8 cellular contexts compared by ENCODE assay signal in the genomic region with DNA sequence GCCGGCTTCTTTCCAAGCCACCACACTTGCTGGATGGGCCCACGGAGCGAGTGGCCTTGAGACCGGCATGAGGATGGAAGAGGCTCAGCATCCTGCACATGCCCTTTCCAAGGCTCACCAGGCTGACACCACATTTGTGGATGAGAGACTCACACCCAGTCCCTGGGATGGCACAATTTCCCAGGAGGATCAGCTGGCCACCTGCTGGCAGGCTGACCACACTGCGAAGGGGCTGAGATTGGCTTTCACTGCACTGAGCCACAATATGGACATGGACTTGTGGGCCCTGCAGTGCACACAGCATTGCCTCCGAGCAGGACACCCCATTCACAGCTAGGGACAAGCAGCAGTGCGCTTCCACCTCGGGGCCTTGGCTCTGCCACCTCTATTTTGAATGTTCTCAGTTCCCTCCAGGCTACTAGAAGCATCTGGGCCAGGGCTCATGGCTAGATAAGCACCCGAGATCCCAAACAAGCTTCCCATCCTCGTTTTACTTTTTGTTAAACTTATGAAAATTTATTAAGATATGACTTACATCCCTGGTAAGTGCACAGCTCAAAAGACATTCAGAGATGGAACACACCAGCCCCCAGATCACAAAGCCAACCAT. TPM values are rescaled to one million over a fixed set of nuclear protein-coding genes. Genes with fewer than 3 reads are reported as not detected.
DNase-seq lines count a peak whose midpoint lies in the region; ATAC-seq and TF ChIP-seq lines count a peak whose summit lies in the region.

No MANE protein-coding gene starts in this region.

- H3K27me3 Mint-ChIP-seq in activated CD4-positive, alpha-beta T cell treated with anti-CD3 and anti-CD28 coated beads for 36 hours: no peaks in the 10 kb centered on the region

- POLR2A ChIA-PET in activated CD4-positive, alpha-beta T cell treated with anti-CD3 and anti-CD28 coated beads for 36 hours (lab: Charles Lee): no interaction called here

- peak; percentile 44 for ATAC-seq in activated CD4-positive, alpha-beta T cell treated with anti-CD3 and anti-CD28 coated beads for 36 hours
- ATAC-seq in GM18907 (IDR thresholded peaks at IDR 0.05; ENCODE audit: unreplicated experiment): no peak
- no peak for ATAC-seq in stimulated activated naive CD8-positive, alpha-beta T cell treated with anti-CD3 and anti-CD28 coated beads, Interleukin-15, Interleukin-2, amounts not matched to agents 100 U/mL and 50 U/mL, for 24 hours

- CTCF ChIA-PET in activated CD4-positive, alpha-beta T cell treated with anti-CD3 and anti-CD28 coated beads for 36 hours (lab: Charles Lee): interaction anchor here (0.7 to 1.8 kb wide), 8 partner anchors 22 to 195 kb away, joined by 3 to 4 read pairs (median 3); no protein-coding TSS in a partner anchor

- intact Hi-C loops in activated CD4-positive, alpha-beta T cell treated with anti-CD3 and anti-CD28 coated beads for 36 hours (cut with DNase I, micrococcal nuclease): no loop called here

- H3K9me3 Mint-ChIP-seq in activated CD4-positive, alpha-beta T cell treated with anti-CD3 and anti-CD28 coated beads for 36 hours (ENCODE audit: low read depth): no peaks in the 10 kb centered on the region

- H3K27ac Mint-ChIP-seq in activated CD4-positive, alpha-beta T cell treated with anti-CD3 and anti-CD28 coated beads for 36 hours: no peak overlapping the region

- H3K36me3 Mint-ChIP-seq in activated CD4-positive, alpha-beta T cell treated with anti-CD3 and anti-CD28 coated beads for 36 hours (ENCODE audit: low read depth): no peaks in the 10 kb centered on the region

- H3K4me3 ChIP-seq in fibroblast of villous mesenchyme (ENCODE audit: low read depth, low read length): no peak overlapping the region

- peak; percentile 38 for DNase-seq in activated CD4-positive, alpha-beta T cell treated with anti-CD3 and anti-CD28 coated beads for 36 hours
- DNase-seq in activated CD4-positive, alpha-beta T cell treated with anti-CD3 and anti-CD28 coated beads, Interleukin-2, amount 50 U/mL, for 4 hours: no peak
- DNase-seq in RPMI7951 (ENCODE audit: low read depth): peak; percentile 52
- DNase-seq in fibroblast of villous mesenchyme (ENCODE audit: low read depth): peak; percentile 59
- peak; percentile 17 for DNase-seq in pulmonary artery endothelial cell (ENCODE audit: low read depth, low spot score)
- no peak for DNase-seq in stimulated activated naive CD8-positive, alpha-beta T cell treated with anti-CD3 and anti-CD28 coated beads, Interleukin-15, Interleukin-2, amounts not matched to agents 100 U/mL and 50 U/mL, for 24 hours
- DNase-seq in NCI-H446 treated with DMSO at 0.1 percent for 48 hours (lab: John Stamatoyannopoulos, UW): no peak

- H3K4me3 Mint-ChIP-seq in activated CD4-positive, alpha-beta T cell treated with anti-CD3 and anti-CD28 coated beads for 36 hours: no peak overlapping the region

- no peaks in the 10 kb centered on the region for H3K4me1 Mint-ChIP-seq in activated CD4-positive, alpha-beta T cell treated with anti-CD3 and anti-CD28 coated beads for 36 hours

- TF ChIP-seq CTCF in fibroblast of villous mesenchyme (IDR thresholded peaks at IDR 0.05; ENCODE audit: insufficient read depth, low read depth, low read length): peak; percentile 83

RNA-seq across cellular contexts. Expression of a gene that starts 25.3 kb away (rescaled TPM):
- 100 to 1,000 TPM in 1 of 2 experiments, 10 to 100 TPM in 1; 96.6 to 113 TPM for total RNA-seq in activated CD4-positive, alpha-beta T cell treated with anti-CD3 and anti-CD28 coated beads for 36 hours
- 0.78 and 0.96 TPM in 2 replicates for total RNA-seq in RPMI7951 (2014; rRNA removed; shearing (Covaris generic))
- total RNA-seq in fibroblast of villous mesenchyme: 15.5 and 34.1 TPM in 2 replicates
- 19.3 and 26.2 TPM in 2 replicates for total RNA-seq in pulmonary artery endothelial cell

Comparison
In these comparisons a context has a peak if more than half of its experiments do, and no peak if none do; other contexts are left out.
1. DNase-seq: peak in activated CD4-positive, alpha-beta T cell treated with anti-CD3 and anti-CD28 coated beads for 36 hours (single experiment), RPMI7951 (single experiment), fibroblast of villous mesenchyme (single experiment) and pulmonary artery endothelial cell (single experiment); none in activated CD4-positive, alpha-beta T cell treated with anti-CD3 and anti-CD28 coated beads, Interleukin-2, amount 50 U/mL, for 4 hours (0 of 2), stimulated activated naive CD8-positive, alpha-beta T cell treated with anti-CD3 and anti-CD28 coated beads, Interleukin-15, Interleukin-2, amounts not matched to agents 100 U/mL and 50 U/mL, for 24 hours (single experiment) and NCI-H446 treated with DMSO at 0.1 percent for 48 hours (single experiment).